In genomic region chr7:99379043-99379577, GRCh38 we compare ENCODE assay signal across 8 cellular contexts. TPM values are rescaled to one million over a fixed set of nuclear protein-coding genes. Genes with fewer than 3 reads are reported as not detected.
DNase-seq lines count a peak whose midpoint lies in the region; TF ChIP-seq lines count a peak whose summit lies in the region.

No MANE protein-coding gene starts in this region.

- H3K27ac Mint-ChIP-seq in progenitor cell of endocrine pancreas: peak overlapping the region; percentile 26

- no peaks in the 10 kb centered on the region for H3K4me1 Mint-ChIP-seq in progenitor cell of endocrine pancreas (ENCODE audit: low read depth)

- no peak overlapping the region for H3K4me3 Mint-ChIP-seq in progenitor cell of endocrine pancreas (ENCODE audit: low read depth)

- DNase-seq in GM12865 (ENCODE audit: low read depth) (peak; percentile 82), NOMO-1 treated with DMSO at 0.1 percent for 48 hours (lab: John Stamatoyannopoulos, UW; ENCODE audit: unreplicated experiment) (peak; percentile 99), germinal center (ENCODE audit: low spot score) (peak; percentile 56), progenitor cell of endocrine pancreas (ENCODE audit: low spot score, unreplicated experiment) (no peak), NCI-H1048 (lab: John Stamatoyannopoulos, UW) (no peak), NCI-H2196 (lab: John Stamatoyannopoulos, UW; ENCODE audit: unreplicated experiment) (no peak), NCI-H146 (lab: John Stamatoyannopoulos, UW) (no peak)
- DNase-seq in activated effector memory CD4-positive, alpha-beta T cell treated with anti-CD3 and anti-CD28 coated beads, Interleukin-2, amount 50 U/mL, for 16 hours: peak; percentile 84

- H3K27me3 Mint-ChIP-seq in progenitor cell of endocrine pancreas: no peaks in the 10 kb centered on the region

- H3K36me3 Mint-ChIP-seq in progenitor cell of endocrine pancreas (ENCODE audit: insufficient read depth): peaks cover 3% of the 10 kb centered on the region

- H3K4me3 ChIP-seq in GM12865 (ENCODE audit: low read depth, low read length): peak overlapping the region; percentile 77

- TF ChIP-seq CTCF in GM12865 (IDR thresholded peaks at IDR 0.05; ENCODE audit: insufficient read depth, low read depth, low read length, missing control alignments) (no peak), progenitor cell of endocrine pancreas (IDR thresholded peaks at IDR 0.05; ENCODE audit: unreplicated experiment) (no peak)

- no peaks in the 10 kb centered on the region for H3K9me3 Mint-ChIP-seq in progenitor cell of endocrine pancreas (ENCODE audit: low read depth)

RNA-seq across cellular contexts. Expression of gene ARPC1B, which starts 4.6 kb away (rescaled TPM):
- total RNA-seq in progenitor cell of endocrine pancreas: 27.5 and 28.2 TPM in 2 replicates

RNA-seq across cellular contexts. Expression of gene PDAP1, which starts 29.3 kb away (rescaled TPM):
- 128 TPM in 2 replicates for total RNA-seq in progenitor cell of endocrine pancreas

RNA-seq across cellular contexts. Expression of gene BUD31, which starts 29.7 kb away (rescaled TPM):
- total RNA-seq in progenitor cell of endocrine pancreas: 97.2 and 102 TPM in 2 replicates

RNA-seq across cellular contexts. Expression of gene ARPC1A, which starts 53.4 kb away (rescaled TPM):
- 135 and 140 TPM in 2 replicates for total RNA-seq in progenitor cell of endocrine pancreas

RNA-seq across cellular contexts. Expression of gene PTCD1, which starts 59.5 kb away (rescaled TPM):
- 12.0 and 16.8 TPM in 2 replicates for total RNA-seq in progenitor cell of endocrine pancreas

Comparison
In these comparisons a context has a peak if more than half of its experiments do, and no peak if none do; other contexts are left out.
1. DNase-seq: peak in GM12865 (single experiment), NOMO-1 treated with DMSO at 0.1 percent for 48 hours (single experiment), activated effector memory CD4-positive, alpha-beta T cell treated with anti-CD3 and anti-CD28 coated beads, Interleukin-2, amount 50 U/mL, for 16 hours (single experiment) and germinal center (single experiment); none in progenitor cell of endocrine pancreas (single experiment), NCI-H1048 (single experiment), NCI-H2196 (single experiment) and NCI-H146 (single experiment).